ENCODE assay signal across 11 cellular contexts in the genomic region with DNA sequence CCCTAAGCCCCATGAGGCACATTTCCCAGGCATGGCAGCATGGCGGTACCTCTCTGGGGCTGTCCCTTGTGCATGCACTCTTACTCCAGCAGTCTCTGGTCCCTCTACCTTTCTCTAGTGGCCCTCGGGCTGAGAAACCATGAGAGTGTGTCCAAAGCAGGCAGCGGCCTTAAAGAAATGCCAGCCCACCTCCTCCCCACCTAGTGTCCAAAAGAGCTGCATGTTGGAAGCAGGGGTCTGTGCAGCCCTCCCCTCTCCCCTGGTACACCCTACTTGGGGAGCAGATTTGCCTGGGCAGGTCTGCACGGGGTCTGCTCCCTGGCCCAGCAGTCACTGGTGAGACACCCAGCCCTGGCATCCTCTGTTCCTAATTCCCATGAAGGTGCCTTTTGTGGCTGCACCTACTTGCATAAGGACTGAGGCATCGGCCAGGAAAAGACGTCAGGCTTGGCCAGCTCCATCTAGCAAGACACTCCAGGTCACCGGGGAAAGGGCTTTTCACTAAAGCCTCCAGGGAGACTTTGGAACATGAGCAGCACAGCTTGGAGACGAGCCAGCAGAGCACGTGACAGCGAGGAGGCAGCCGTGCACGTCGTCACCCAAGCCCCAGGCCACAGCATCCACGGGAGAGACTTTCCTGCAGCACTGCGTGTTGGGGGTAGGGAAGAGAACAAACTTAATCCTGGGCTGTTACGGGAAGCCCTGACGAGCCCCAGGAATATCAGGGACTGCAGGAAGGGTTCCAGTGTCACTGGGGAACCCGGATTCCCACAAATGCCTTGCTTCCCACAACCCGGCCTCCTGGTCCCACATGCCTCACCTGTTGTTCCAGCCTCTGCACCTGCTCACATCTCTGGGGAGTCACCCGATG. TPM values are rescaled to one million over a fixed set of nuclear protein-coding genes. Genes with fewer than 3 reads are reported as not detected.
DNase-seq lines count a peak whose midpoint lies in the region; ATAC-seq and TF ChIP-seq lines count a peak whose summit lies in the region.
"Had no signal": no experiment of that assay in that cellular context is flagged by ENCODE, and none has a peak within 500 bp of the region (broad histone marks: within the 10 kb centered on the region; RNA-seq: fewer than 3 reads in every experiment).

No MANE protein-coding gene starts in this region.

- H3K27me3 ChIP-seq in neural progenitor cell: no peaks in the 10 kb centered on the region

- TF ChIP-seq CTCF in epithelial cell of proximal tubule (conservative IDR thresholded peaks at IDR 0.05; ENCODE audit: low read depth, low read length) (no peak), neural progenitor cell (IDR thresholded peaks at IDR 0.05) (no peak), endothelial cell (IDR thresholded peaks at IDR 0.05; ENCODE audit: unreplicated experiment) (no peak)

- H3K4me3 ChIP-seq in epithelial cell of proximal tubule (ENCODE audit: low read depth, low read length): no peak overlapping the region
- no peak overlapping the region for H3K4me3 ChIP-seq in neural progenitor cell

- H3K27me3 Mint-ChIP-seq in neural progenitor cell (ENCODE audit: insufficient read depth, low read depth) (peaks cover 8% of the 10 kb centered on the region), endothelial cell (ENCODE audit: unreplicated experiment) (peaks cover 16% of the 10 kb centered on the region)

- no peaks in the 10 kb centered on the region for H3K79me2 ChIP-seq in neural progenitor cell (ENCODE audit: low read depth)

- H3K4me1 Mint-ChIP-seq in neural progenitor cell: peaks cover 65% of the 10 kb centered on the region
- H3K4me1 Mint-ChIP-seq in endothelial cell (ENCODE audit: unreplicated experiment): peaks cover 14% of the 10 kb centered on the region

- no peak for ATAC-seq in GM18909 (IDR thresholded peaks at IDR 0.05; ENCODE audit: poor library complexity, unreplicated experiment)
- no peak for ATAC-seq in HG02852 (IDR thresholded peaks at IDR 0.05; ENCODE audit: unreplicated experiment)

- H3K9ac ChIP-seq in neural progenitor cell: no peak overlapping the region

- H3K4me3 Mint-ChIP-seq in neural progenitor cell: peak overlapping the region; percentile 61
- no peak overlapping the region for H3K4me3 Mint-ChIP-seq in endothelial cell (ENCODE audit: unreplicated experiment)

- no peak overlapping the region for H3K27ac ChIP-seq in neural progenitor cell

- peaks cover 24% of the 10 kb centered on the region for H3K4me1 ChIP-seq in neural progenitor cell

- peak; percentile 68 for DNase-seq in D341Med (ENCODE audit: low spot score)
- DNase-seq in NCI-H2171 treated with DMSO at 0.1 percent for 48 hours (lab: John Stamatoyannopoulos, UW): peak; percentile 88
- peak; percentile 46 for DNase-seq in epithelial cell of proximal tubule (ENCODE audit: low read depth)
- DNase-seq in neural progenitor cell (ENCODE audit: low spot score): no peak
- DNase-seq in activated effector memory CD4-positive, alpha-beta T cell treated with Interleukin-2 at 50 U/mL for 16 hours: no peak
- no peak for DNase-seq in endothelial cell (ENCODE audit: low spot score)
- DNase-seq: DND-41, NCI-H510A treated with DMSO at 0.1 percent for 48 hours had no signal

- H3K9me3 Mint-ChIP-seq in neural progenitor cell: no peaks in the 10 kb centered on the region
- H3K9me3 Mint-ChIP-seq in endothelial cell (ENCODE audit: unreplicated experiment): no peaks in the 10 kb centered on the region
- H3K9me3 Mint-ChIP-seq: activated T-helper 2 cell treated with anti-CD3 and anti-CD28 coated beads, Interferon-gamma antibody, Interleukin-2, Interleukin-4, amounts not matched to agents 10 μg/mL and 5 μg/mL and 100 μg/mL, durations not matched to agents 14 hours and 24 hours and 36 hours had no signal

- H2AFZ ChIP-seq in neural progenitor cell (replicated peaks): peak overlapping the region; percentile 53

- no peak overlapping the region for H3K4me2 ChIP-seq in neural progenitor cell

- no peaks in the 10 kb centered on the region for H3F3A ChIP-seq in neural progenitor cell (ENCODE audit: low read depth)

- H3K36me3 Mint-ChIP-seq in neural progenitor cell: no peaks in the 10 kb centered on the region
- H3K36me3 Mint-ChIP-seq in endothelial cell (ENCODE audit: low read depth, unreplicated experiment): no peaks in the 10 kb centered on the region

- no peaks in the 10 kb centered on the region for H3K9me3 ChIP-seq in neural progenitor cell (ENCODE audit: low read depth)

- no peaks in the 10 kb centered on the region for H4K20me1 ChIP-seq in neural progenitor cell (ENCODE audit: low read depth)

- H3K27ac Mint-ChIP-seq in neural progenitor cell: peak overlapping the region; percentile 62
- H3K27ac Mint-ChIP-seq in endothelial cell (ENCODE audit: unreplicated experiment): no peak overlapping the region
- H3K27ac Mint-ChIP-seq: activated T-helper 2 cell treated with anti-CD3 and anti-CD28 coated beads, Interferon-gamma antibody, Interleukin-2, Interleukin-4, amounts not matched to agents 10 μg/mL and 5 μg/mL and 100 μg/mL, durations not matched to agents 14 hours and 24 hours and 36 hours had no signal

- H3K36me3 ChIP-seq in neural progenitor cell: no peaks in the 10 kb centered on the region

RNA-seq across cellular contexts. Expression of a gene that starts 38.8 kb away (rescaled TPM):
- total RNA-seq in epithelial cell of proximal tubule: 22.3 and 30.5 TPM in 2 replicates
- 41.6 and 58.4 TPM in 2 replicates for total RNA-seq in neural progenitor cell (ENCODE audit: low replicate concordance)
- total RNA-seq in endothelial cell (ENCODE audit: unreplicated experiment): 37.7 TPM

Comparison
In these comparisons a context has a peak if more than half of its experiments do, and no peak if none do; other contexts are left out.
1. DNase-seq: peak in D341Med (single experiment), NCI-H2171 treated with DMSO at 0.1 percent for 48 hours (single experiment) and epithelial cell of proximal tubule (single experiment); none in neural progenitor cell (single experiment), activated effector memory CD4-positive, alpha-beta T cell treated with Interleukin-2 at 50 U/mL for 16 hours (single experiment) and endothelial cell (single experiment).